8 cellular contexts compared by ENCODE assay signal in the genomic region with DNA sequence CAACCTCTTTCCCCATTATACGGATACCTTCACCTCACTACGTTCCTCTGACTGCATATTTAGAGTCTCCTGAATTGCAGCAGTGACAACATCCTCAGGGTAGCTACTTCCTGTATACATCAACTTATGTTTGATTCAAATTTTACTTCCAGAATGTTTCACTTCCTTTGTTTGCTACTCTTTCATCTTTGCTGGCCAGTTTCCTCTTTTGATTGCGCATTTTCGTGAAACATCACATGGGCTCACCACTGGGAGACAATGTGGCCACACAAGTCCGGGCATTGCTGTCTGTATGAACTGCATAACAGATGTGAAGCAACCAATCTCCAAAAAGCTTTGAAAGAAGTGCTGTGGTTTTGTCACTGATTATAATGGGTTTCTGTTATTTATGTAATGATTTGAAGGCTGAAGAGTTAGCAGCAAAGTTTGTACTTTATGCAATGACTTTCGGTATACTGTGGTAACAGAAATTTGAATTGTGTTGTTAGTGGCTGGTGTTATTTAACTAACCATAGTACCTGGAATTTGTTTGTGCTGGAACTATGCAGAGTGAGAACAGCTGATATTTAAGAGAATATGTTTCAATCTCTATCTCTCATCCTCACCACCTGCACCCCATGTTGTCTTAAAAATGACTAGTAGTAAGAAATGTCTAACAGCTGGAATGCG. TPM values are rescaled to one million over a fixed set of nuclear protein-coding genes. Genes with fewer than 3 reads are reported as not detected.
DNase-seq lines count a peak whose midpoint lies in the region; ATAC-seq and TF ChIP-seq lines count a peak whose summit lies in the region.

No MANE protein-coding gene starts in this region.

- intact Hi-C loops in CD14-positive monocyte (cut with micrococcal nuclease) = no loop called here
- intact Hi-C loops in activated CD8-positive, alpha-beta T cell treated with anti-CD3 and anti-CD28 coated beads for 36 hours (cut with micrococcal nuclease) = no loop called here
- intact Hi-C loops in left lung (cut with DNase I) = no loop called here
- intact Hi-C loops in colonic mucosa (cut with DNase I) = no loop called here

- H3K27ac ChIP-seq in left lung (peak overlapping the region in 1 of 2 donors; percentile 43), colonic mucosa (no peak overlapping the region)

- H3K36me3 ChIP-seq in left lung (no peaks in the 10 kb centered on the region), colonic mucosa (no peaks in the 10 kb centered on the region)

- TF ChIP-seq CTCF in CD14-positive monocyte (IDR thresholded peaks at IDR 0.05) = peak; percentile 13
- TF ChIP-seq CTCF in activated CD8-positive, alpha-beta T cell treated with anti-CD3 and anti-CD28 coated beads for 36 hours (IDR thresholded peaks at IDR 0.05) = no peak
- TF ChIP-seq CTCF in left lung (IDR thresholded peaks at IDR 0.05) = no peak
- no peak for TF ChIP-seq CTCF in colonic mucosa (IDR thresholded peaks at IDR 0.05)

- peak overlapping the region; percentile 79 to 93 (median 91) for H3K27ac Mint-ChIP-seq in CD14-positive monocyte
- H3K27ac Mint-ChIP-seq in activated CD8-positive, alpha-beta T cell treated with anti-CD3 and anti-CD28 coated beads for 36 hours = peak overlapping the region; percentile 4

- H3K27me3 ChIP-seq in left lung = no peaks in the 10 kb centered on the region
- no peaks in the 10 kb centered on the region for H3K27me3 ChIP-seq in colonic mucosa

- no peak overlapping the region for H3K4me3 ChIP-seq in left lung
- H3K4me3 ChIP-seq in colonic mucosa = no peak overlapping the region

- H3K9me3 ChIP-seq in left lung (no peaks in the 10 kb centered on the region), colonic mucosa (no peaks in the 10 kb centered on the region)

- peaks cover 18% of the 10 kb centered on the region for H3K4me1 Mint-ChIP-seq in CD14-positive monocyte
- peaks cover 11% of the 10 kb centered on the region for H3K4me1 Mint-ChIP-seq in activated CD8-positive, alpha-beta T cell treated with anti-CD3 and anti-CD28 coated beads for 36 hours (ENCODE audit: low read depth)

- POLR2A ChIA-PET in activated CD8-positive, alpha-beta T cell treated with anti-CD3 and anti-CD28 coated beads for 36 hours (lab: Charles Lee) = no interaction called here

- H3K4me1 ChIP-seq in left lung (peaks cover 0 to 13% of the 10 kb centered on the region in 2 donors), colonic mucosa (no peaks in the 10 kb centered on the region)

- peaks cover 0 to 2% (median 0%) of the 10 kb centered on the region in 3 donors for H3K27me3 Mint-ChIP-seq in CD14-positive monocyte (ENCODE audit: low read depth in 3 of 3)
- H3K27me3 Mint-ChIP-seq in activated CD8-positive, alpha-beta T cell treated with anti-CD3 and anti-CD28 coated beads for 36 hours = peaks cover 10% of the 10 kb centered on the region

- DNase-seq in CD14-positive monocyte (ENCODE audit: low spot score) (peak; percentile 84), left lung (peak in 1 of 2 donors; percentile 54), iPS-NIHi11 (ENCODE audit: low spot score) (no peak), NCI-H510A treated with DMSO at 0.1 percent for 48 hours (lab: John Stamatoyannopoulos, UW) (no peak), colonic mucosa (no peak)
- DNase-seq in activated CD8-positive, alpha-beta T cell treated with anti-CD3 and anti-CD28 coated beads for 36 hours = peak; percentile 64

- peak overlapping the region in 1 of 2 donors; percentile 68 for H3K4me3 Mint-ChIP-seq in CD14-positive monocyte
- H3K4me3 Mint-ChIP-seq in activated CD8-positive, alpha-beta T cell treated with anti-CD3 and anti-CD28 coated beads for 36 hours = peak overlapping the region; percentile 15

- no peak overlapping the region for H3K9ac ChIP-seq in colonic mucosa (ENCODE audit: low read depth in 2 of 2, low read length in 2 of 2)

- peak; percentile 71 for ATAC-seq in GM19324 (IDR thresholded peaks at IDR 0.05; ENCODE audit: low FRiP score, unreplicated experiment)
- peak; percentile 86 for ATAC-seq in HG03196 (IDR thresholded peaks at IDR 0.05; ENCODE audit: unreplicated experiment)
- peak; percentile 90 for ATAC-seq in activated CD8-positive, alpha-beta T cell treated with anti-CD3 and anti-CD28 coated beads for 36 hours
- peak; percentile 73 for ATAC-seq in left lung

- CTCF ChIA-PET in activated CD8-positive, alpha-beta T cell treated with anti-CD3 and anti-CD28 coated beads for 36 hours (lab: Charles Lee) = interaction anchor here (0.7 kb wide), 1 partner anchor 148 kb away, joined by 3 read pairs; no protein-coding TSS in a partner anchor

- H3K9me3 Mint-ChIP-seq in CD14-positive monocyte = no peaks in the 10 kb centered on the region
- no peaks in the 10 kb centered on the region for H3K9me3 Mint-ChIP-seq in activated CD8-positive, alpha-beta T cell treated with anti-CD3 and anti-CD28 coated beads for 36 hours

- peaks cover 16 to 25% of the 10 kb centered on the region in 2 donors for H3K36me3 Mint-ChIP-seq in CD14-positive monocyte
- H3K36me3 Mint-ChIP-seq in activated CD8-positive, alpha-beta T cell treated with anti-CD3 and anti-CD28 coated beads for 36 hours (ENCODE audit: low read depth) = no peaks in the 10 kb centered on the region

RNA-seq across cellular contexts. Expression of a gene that starts 7.4 kb away (rescaled TPM):
- 10 to 100 TPM; 24.3 to 39.4 TPM for polyA plus RNA-seq in CD14-positive monocyte
- total RNA-seq in activated CD8-positive, alpha-beta T cell treated with anti-CD3 and anti-CD28 coated beads for 36 hours = not detected
- total RNA-seq in left lung (10 to 100 TPM in 1 of 2 donors, 1 to 10 TPM in 1; 6.6 to 19.7 TPM), colonic mucosa (1 to 10 TPM; 1.2 to 5.7 TPM)

Comparison
In these comparisons a context has a peak if more than half of its experiments do, and no peak if none do; other contexts are left out.
1. DNase-seq: peak in CD14-positive monocyte (single experiment) and activated CD8-positive, alpha-beta T cell treated with anti-CD3 and anti-CD28 coated beads for 36 hours (single experiment); none in iPS-NIHi11 (single experiment), NCI-H510A treated with DMSO at 0.1 percent for 48 hours (single experiment) and colonic mucosa (single experiment).
2. Peak in every context shown above with its lines, with median percentiles within 50 percentile points of each other: ATAC-seq.